9 cellular contexts compared by ENCODE assay signal in the genomic region with DNA sequence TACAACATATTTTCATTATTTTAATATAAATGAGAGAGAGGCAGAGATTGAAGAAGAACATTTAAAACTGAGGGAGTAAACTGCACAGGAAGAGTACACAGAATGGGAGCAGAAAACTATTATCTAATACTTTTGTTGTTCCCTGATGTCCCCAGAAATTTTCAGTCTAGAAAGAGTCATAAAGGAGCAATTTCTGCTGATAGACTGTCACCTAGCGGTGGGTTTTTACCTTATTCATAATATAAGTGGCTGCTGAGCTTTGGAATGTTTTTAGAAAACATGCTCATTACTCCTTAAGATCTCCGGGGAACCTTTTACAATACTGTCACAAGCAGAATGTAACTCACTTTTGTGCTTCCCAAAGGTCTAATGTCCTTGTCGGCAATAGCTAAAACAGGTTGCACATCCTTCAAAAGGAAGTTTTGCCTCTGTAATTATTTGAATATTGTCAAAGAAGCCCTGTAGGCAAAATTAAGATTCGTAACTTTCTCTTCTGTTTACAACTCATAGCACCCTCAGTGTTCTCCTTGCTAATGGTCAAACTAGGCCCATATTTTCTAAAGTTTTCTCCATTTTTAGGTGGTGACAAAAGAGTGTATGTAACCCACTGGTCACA. TPM values are rescaled to one million over a fixed set of nuclear protein-coding genes. Genes with fewer than 3 reads are reported as not detected.
DNase-seq lines count a peak whose midpoint lies in the region; ATAC-seq, FAIRE-seq and TF ChIP-seq lines count a peak whose summit lies in the region.
"Had no signal": no experiment of that assay in that cellular context is flagged by ENCODE, and none has a peak within 500 bp of the region (broad histone marks: within the 10 kb centered on the region; RNA-seq: fewer than 3 reads in every experiment).

No MANE protein-coding gene starts in this region.

- no peaks in the 10 kb centered on the region for H3K36me3 Mint-ChIP-seq in activated B cell treated with CpG ODN at 0.5 μM for 24 hours (ENCODE audit: low read depth)

- intact Hi-C loops in activated B cell treated with CpG ODN at 0.5 μM for 24 hours (cut with micrococcal nuclease), result loop anchor here (1.0 to 5.0 kb wide), 5 partner anchors 183 to 858 kb away; no protein-coding TSS in a partner anchor

- no peak overlapping the region for H3K4me3 Mint-ChIP-seq in activated B cell treated with CpG ODN at 0.5 μM for 24 hours
- H3K4me3 Mint-ChIP-seq: stimulated activated naive CD8-positive, alpha-beta T cell treated with anti-CD3 and anti-CD28 coated beads, Interleukin-15, Interleukin-2, amounts not matched to agents 100 ng/mL and 50 ng/mL, for 24 hours had no signal

- no peak for TF ChIP-seq EP300 in upper lobe of left lung (IDR thresholded peaks at IDR 0.05)

- in situ Hi-C loops in ACHN (cut with HindIII; ENCODE audit: low pct_ligation_motif_present, low pct_unique_long_range_greater_than_20kb, low sequenced_read_pairs), result loop anchor here (10.0 kb wide), 1 partner anchor 190 kb away; no protein-coding TSS in a partner anchor

- no peaks in the 10 kb centered on the region for H3K27me3 ChIP-seq in upper lobe of left lung

- H3K27me3 Mint-ChIP-seq in activated B cell treated with CpG ODN at 0.5 μM for 24 hours, result no peaks in the 10 kb centered on the region

- DNase-seq in ACHN (peak; percentile 64), GDM1 (lab: John Stamatoyannopoulos, UW) (peak; percentile 2), NCI-H2081 treated with DMSO at 0.1 percent for 48 hours (lab: John Stamatoyannopoulos, UW) (peak; percentile 35), activated B cell treated with CpG ODN at 0.5 μM for 24 hours (no peak), upper lobe of left lung (no peak), NCI-H2029 (lab: John Stamatoyannopoulos, UW) (no peak)
- no peak for DNase-seq in activated CD4-positive, alpha-beta T cell treated with anti-CD3 and anti-CD28 coated beads, Interleukin-2, amount 50 U/mL, for 4 hours

- H3K4me3 ChIP-seq in upper lobe of left lung, result no peak overlapping the region

- H3K27ac ChIP-seq in upper lobe of left lung, result no peak overlapping the region

- peak; percentile 95 for FAIRE-seq in islet of Langerhans (lab: Jason Lieb, UNC)

- no peaks in the 10 kb centered on the region for H3K9me3 ChIP-seq in upper lobe of left lung

- no peak for TF ChIP-seq POLR2A in upper lobe of left lung (IDR thresholded peaks at IDR 0.05)

- peaks cover 15% of the 10 kb centered on the region for H3K4me1 Mint-ChIP-seq in activated B cell treated with CpG ODN at 0.5 μM for 24 hours

- H3K36me3 ChIP-seq in upper lobe of left lung, result no peaks in the 10 kb centered on the region

- WGBS in upper lobe of left lung, 2 donors, result 36 to 43% methylated on average over 4 of the region's 4 CpGs

- no peaks in the 10 kb centered on the region for H3K9me3 Mint-ChIP-seq in activated B cell treated with CpG ODN at 0.5 μM for 24 hours
- H3K9me3 Mint-ChIP-seq: stimulated activated naive CD8-positive, alpha-beta T cell treated with anti-CD3 and anti-CD28 coated beads, Interleukin-15, Interleukin-2, amounts not matched to agents 100 ng/mL and 50 ng/mL, for 24 hours had no signal

- POLR2A ChIA-PET in activated B cell treated with CpG ODN at 0.5 μM for 24 hours (lab: Charles Lee), result interaction anchor here (0.9 kb wide), 1 partner anchor 183 kb away, joined by 5 read pairs; no protein-coding TSS in a partner anchor

- ATAC-seq in activated B cell treated with CpG ODN at 0.5 μM for 24 hours (ENCODE audit: low read depth) (no peak), upper lobe of left lung (ENCODE audit: low FRiP score in 2 of 2) (no peak)

- CTCF ChIA-PET in activated B cell treated with CpG ODN at 0.5 μM for 24 hours (lab: Charles Lee), result interaction anchor here (0.7 to 11.3 kb wide), 17 partner anchors 15 to 641 kb away, joined by 3 to 562 read pairs (median 3); a partner anchor contains a TSS

- peaks cover 7 to 16% (median 8%) of the 10 kb centered on the region in 4 donors for H3K4me1 ChIP-seq in upper lobe of left lung

- H3K27ac Mint-ChIP-seq in activated B cell treated with CpG ODN at 0.5 μM for 24 hours, result no peak overlapping the region
- H3K27ac Mint-ChIP-seq: stimulated activated naive CD8-positive, alpha-beta T cell treated with anti-CD3 and anti-CD28 coated beads, Interleukin-15, Interleukin-2, amounts not matched to agents 100 ng/mL and 50 ng/mL, for 24 hours had no signal

- peak; percentile 84 for TF ChIP-seq CTCF in activated B cell treated with CpG ODN at 0.5 μM for 24 hours (IDR thresholded peaks at IDR 0.05)
- TF ChIP-seq CTCF in upper lobe of left lung (IDR thresholded peaks at IDR 0.05), result peak; percentile 26 to 83 (median 60)

RNA-seq across cellular contexts. Expression of a gene that starts 4.9 kb away (rescaled TPM):
- total RNA-seq in activated B cell treated with CpG ODN at 0.5 μM for 24 hours (1.9 and 2.9 TPM in 2 replicates), upper lobe of left lung (10 to 100 TPM; 16.6 to 99.5 (median 33.2) TPM)

RNA-seq across cellular contexts. Expression of a gene that starts 54.5 kb away (rescaled TPM):
- total RNA-seq in activated B cell treated with CpG ODN at 0.5 μM for 24 hours (265 and 266 TPM in 2 replicates), upper lobe of left lung (100 to 1,000 TPM in 2 of 6 donors, 10 to 100 TPM in 4; 53.4 to 134 (median 91.7) TPM)

Comparison
In these comparisons a context has a peak if more than half of its experiments do, and no peak if none do; other contexts are left out.
1. DNase-seq: peak in ACHN (single experiment), GDM1 (single experiment) and NCI-H2081 treated with DMSO at 0.1 percent for 48 hours (single experiment); none in activated B cell treated with CpG ODN at 0.5 μM for 24 hours (single experiment), upper lobe of left lung (0 of 2), NCI-H2029 (single experiment) and activated CD4-positive, alpha-beta T cell treated with anti-CD3 and anti-CD28 coated beads, Interleukin-2, amount 50 U/mL, for 4 hours (0 of 2).